ENCODE assay signal across 23 cellular contexts in the genomic region with DNA sequence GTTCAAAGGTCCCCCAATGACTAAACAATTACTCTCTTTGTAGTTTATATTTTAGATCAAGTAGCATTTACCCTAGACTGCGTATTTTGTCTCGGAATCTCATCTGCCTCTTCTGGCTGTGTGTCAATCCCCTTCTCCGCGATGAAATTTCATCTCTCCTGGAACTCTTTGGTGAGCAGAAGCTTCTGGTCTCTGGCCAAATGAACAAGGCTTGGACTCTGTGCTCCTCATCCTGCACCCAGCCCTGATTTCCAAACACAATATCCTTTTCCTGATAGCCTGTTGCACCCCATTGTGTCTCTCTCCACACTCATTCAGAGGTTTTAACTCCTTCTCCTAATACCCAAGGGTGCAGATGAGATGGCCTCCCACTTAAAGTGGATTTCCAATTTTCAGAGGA.
DNase-seq lines count a peak whose midpoint lies in the region; ATAC-seq and TF ChIP-seq lines count a peak whose summit lies in the region.
"Had no signal": no experiment of that assay in that cellular context is flagged by ENCODE, and none has a peak within 500 bp of the region (broad histone marks: within the 10 kb centered on the region; RNA-seq: fewer than 3 reads in every experiment).

No MANE protein-coding gene starts in this region.

- no peaks in the 10 kb centered on the region for H3K4me1 ChIP-seq in uterus
- H3K4me1 ChIP-seq: HAP-1 had no signal

- H3K4me3 ChIP-seq in uterus: no peak overlapping the region
- H3K4me3 ChIP-seq: BLaER1 treated with 17β-estradiol and CSF1 and Interleukin-3, amounts not matched to agents 10 nM and 100 nM; GM23248; HAP-1 had no signal

- no peaks in the 10 kb centered on the region for H3K27me3 ChIP-seq in uterus
- H3K27me3 ChIP-seq: BLaER1 treated with 17β-estradiol and CSF1 and Interleukin-3, amounts not matched to agents 10 nM and 100 nM had no signal

- H3K27ac ChIP-seq in VCaP: peak overlapping the region; percentile 76
- H3K27ac ChIP-seq in uterus: no peak overlapping the region
- H3K27ac ChIP-seq: GM23248, HL-60 had no signal

- intact Hi-C loops in uterus (cut with DNase I; ENCODE audit: low total_unique reads): no loop called here

- H3K9me3 ChIP-seq in uterus: no peaks in the 10 kb centered on the region
- H3K9me3 ChIP-seq: HAP-1 had no signal

- H3K36me3 ChIP-seq in uterus: no peaks in the 10 kb centered on the region
- H3K36me3 ChIP-seq: HAP-1 had no signal

- DNase-seq in NCI-H1105 treated with DMSO at 0.1 percent for 48 hours (lab: John Stamatoyannopoulos, UW): peak; percentile 33
- no peak for DNase-seq in NCI-H1105 (lab: John Stamatoyannopoulos, UW)
- peak; percentile 34 for DNase-seq in iris pigment epithelial cell (ENCODE audit: low read depth)
- peak; percentile 20 to 31 for DNase-seq in uterus
- no peak for DNase-seq in NCI-H82 (lab: John Stamatoyannopoulos, UW)
- DNase-seq: 8988T; CD4-positive, alpha-beta memory T cell; GM23248; KBM-7; NCI-H1417; NCI-H1694 treated with DMSO at 0.1 percent for 48 hours; NCI-H2081 treated with DMSO at 0.1 percent for 48 hours; NCI-H446 treated with DMSO at 0.1 percent for 48 hours; NCI-H526 treated with DMSO at 0.1 percent for 48 hours; SIG-M5 had no signal

- no peak for TF ChIP-seq POLR2A in uterus (IDR thresholded peaks at IDR 0.05)

- no peak for TF ChIP-seq CTCF in VCaP (conservative IDR thresholded peaks at IDR 0.05)
- no peak for TF ChIP-seq CTCF in uterus (IDR thresholded peaks at IDR 0.05)

- ATAC-seq in GM21515 (IDR thresholded peaks at IDR 0.05; ENCODE audit: unreplicated experiment): no peak
- ATAC-seq: HepG2, Panc1, SK-N-SH treated with all-trans-retinoic acid at 6 μM for 48 hours had no signal

Comparison
In these comparisons a context has a peak if more than half of its experiments do, and no peak if none do; other contexts are left out.
1. DNase-seq: peak in NCI-H1105 treated with DMSO at 0.1 percent for 48 hours (single experiment), iris pigment epithelial cell (single experiment) and uterus (2 of 2); none in NCI-H1105 (single experiment) and NCI-H82 (single experiment).